In the genomic region with DNA sequence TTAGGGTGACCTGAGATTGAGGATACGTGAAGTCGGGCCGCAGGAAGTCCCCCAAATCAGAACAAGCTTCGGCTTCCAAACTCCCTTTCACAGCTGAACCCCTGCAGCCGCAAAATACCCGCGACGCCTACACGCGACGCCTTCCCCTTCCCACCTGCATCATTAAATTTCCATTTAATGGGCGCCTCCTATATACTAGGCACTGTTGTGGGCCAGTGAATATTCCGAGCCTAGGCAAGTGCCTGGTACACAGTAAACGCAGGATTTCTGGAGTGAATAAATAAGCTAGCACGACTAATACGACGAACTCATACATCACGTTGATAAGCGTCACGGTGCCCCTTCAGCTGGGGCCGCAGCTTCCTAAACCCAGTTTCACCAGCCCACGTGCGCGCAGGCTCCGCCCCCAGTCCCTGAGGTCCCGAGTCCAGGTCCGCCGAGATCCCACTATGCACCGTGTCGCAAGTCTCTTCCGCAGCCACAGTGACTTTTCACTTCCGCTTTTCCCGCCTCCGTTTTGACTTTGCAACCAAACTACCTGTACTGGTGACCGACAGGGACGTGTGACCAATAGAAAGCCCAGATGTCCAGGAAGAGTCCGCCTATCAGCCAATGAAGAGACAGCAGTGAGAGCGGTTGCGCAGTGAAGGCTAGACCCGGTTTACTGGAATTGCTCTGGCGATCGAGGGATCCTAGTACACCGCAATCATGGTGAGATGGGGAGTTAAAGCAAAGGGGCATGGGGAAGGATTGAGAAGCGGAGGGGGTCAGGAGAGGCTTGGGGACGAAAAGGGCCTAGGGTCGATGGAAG, we compare ENCODE assay signal across 8 cellular contexts. TPM values are rescaled to one million over a fixed set of nuclear protein-coding genes. Genes with fewer than 3 reads are reported as not detected.
A peak's percentile ranks its signal among the peaks of the same experiment; 100 is the strongest.
DNase-seq lines count a peak whose midpoint lies in the region; ATAC-seq and TF ChIP-seq lines count a peak whose summit lies in the region.

A gene (plus strand): TSS at position 623 of the 811 bp plus-strand sequence. CDS start 86 bp downstream, at position 709.

- TF ChIP-seq CTCF in C4-2B (conservative IDR thresholded peaks at IDR 0.05): no peak

- peak; percentile 81 for ATAC-seq in GM19395 (IDR thresholded peaks at IDR 0.05; ENCODE audit: unreplicated experiment)
- peak; percentile 60 for ATAC-seq in HG03558 (IDR thresholded peaks at IDR 0.05; ENCODE audit: extremely low read depth, unreplicated experiment)
- peak; percentile 82 for ATAC-seq in left lobe of liver

- H3K27ac ChIP-seq in C4-2B: peak within 1 kb of the TSS; percentile 93

- peak; percentile 99 for DNase-seq in NCI-H748 (lab: John Stamatoyannopoulos, UW; ENCODE audit: unreplicated experiment)
- DNase-seq in activated CD4-positive, alpha-beta T cell treated with anti-CD3 and anti-CD28 coated beads, Interleukin-2, amount 50 U/mL, for 1 hour: peak; percentile 92
- peak; percentile 100 for DNase-seq in dedifferentiated amniotic fluid mesenchymal stem cell (ENCODE audit: extremely low spot score)
- peak; percentile 99 for DNase-seq in left lobe of liver (ENCODE audit: low spot score)
- peak; percentile 97 for DNase-seq in stimulated activated CD4-positive, alpha-beta T cell treated with anti-CD3 and anti-CD28 coated beads, Interleukin-2, amount 100 ng/mL, for 24 hours

RNA-seq across cellular contexts. Expression of the gene that starts here (rescaled TPM):
- 98.2 TPM for total RNA-seq in left lobe of liver

Comparison
In these comparisons a context has a peak if more than half of its experiments do, and no peak if none do; other contexts are left out.
1. Peak in every context shown above with its lines: DNase-seq, ATAC-seq and H3K27ac ChIP-seq.